Comparison of ENCODE assay signal across 35 cellular contexts in the genomic region with DNA sequence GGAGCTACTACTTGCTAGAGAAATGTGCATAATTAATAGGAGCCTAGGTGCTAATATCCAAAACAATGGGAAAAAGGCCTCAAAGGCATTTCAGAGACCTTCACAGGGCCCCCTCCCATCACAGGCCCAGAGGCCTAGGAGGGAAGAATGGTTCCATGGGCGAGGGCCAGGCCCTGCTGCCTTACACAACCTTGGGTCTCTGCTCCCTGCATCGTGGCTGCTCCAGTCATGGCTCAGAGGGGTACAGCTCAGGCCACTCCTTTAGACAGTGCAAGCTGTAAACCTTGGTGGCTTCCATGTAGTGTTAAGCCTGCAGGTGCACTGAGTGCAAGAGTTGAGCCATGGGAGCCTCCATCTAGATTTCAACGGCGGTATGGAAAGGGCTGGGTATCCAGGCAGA.
DNase-seq lines count a peak whose midpoint lies in the region; ATAC-seq and TF ChIP-seq lines count a peak whose summit lies in the region.
"Had no signal": no experiment of that assay in that cellular context is flagged by ENCODE, and none has a peak within 500 bp of the region (broad histone marks: within the 10 kb centered on the region; RNA-seq: fewer than 3 reads in every experiment).

No MANE protein-coding gene starts in this region.

- no peak overlapping the region for H2BK5ac ChIP-seq in neuronal stem cell (ENCODE audit: low read length)

- peaks cover 4% of the 10 kb centered on the region for H3K9me3 Mint-ChIP-seq in stimulated activated memory B cell treated with anti-CD40 and anti-IgM and Interleukin-4, amounts not matched to agents 10 μg/mL and 1 μg/mL and 100 μg/mL, for 72 hours
- H3K9me3 Mint-ChIP-seq in stimulated activated naive B cell treated with anti-CD40 and anti-IgM and Interleukin-4, amounts not matched to agents 10 μg/mL and 1 μg/mL and 100 μg/mL, for 72 hours, result peaks cover 6 to 7% of the 10 kb centered on the region in 2 donors

- no peaks in the 10 kb centered on the region for H3K4me1 ChIP-seq in HEK293 (ENCODE audit: control insufficient read depth, insufficient read depth, low read length)
- no peaks in the 10 kb centered on the region for H3K4me1 ChIP-seq in neuronal stem cell (ENCODE audit: control insufficient read depth in 2 of 2, insufficient read depth in 1 of 2, low read depth in 1 of 2, low read length in 2 of 2)
- H3K4me1 ChIP-seq in esophagus squamous epithelium, result no peaks in the 10 kb centered on the region
- H3K4me1 ChIP-seq: A549; BE2C; BLaER1; BLaER1 treated with 17β-estradiol and CSF1 and Interleukin-3, amounts not matched to agents 10 nM and 100 nM; Caco-2 had no signal

- no peak overlapping the region for H2BK15ac ChIP-seq in neuronal stem cell (ENCODE audit: low read length)

- CTCF ChIA-PET in HEK293 (lab: Yijun Ruan, JAX), result interaction anchor here (0.6 kb wide), 1 partner anchor 233 kb away, joined by 3 read pairs; no protein-coding TSS in a partner anchor

- H3K27ac Mint-ChIP-seq in stimulated activated memory B cell treated with anti-CD40 and anti-IgM and Interleukin-4, amounts not matched to agents 10 μg/mL and 1 μg/mL and 100 μg/mL, for 72 hours, result no peak overlapping the region
- H3K27ac Mint-ChIP-seq in stimulated activated naive B cell treated with anti-CD40 and anti-IgM and Interleukin-4, amounts not matched to agents 10 μg/mL and 1 μg/mL and 100 μg/mL, for 72 hours, result peak overlapping the region; percentile 37
- H3K27ac Mint-ChIP-seq: B cell; CD14-positive monocyte; CD4-positive, alpha-beta memory T cell; CD4-positive, alpha-beta T cell; CD4-positive, CD25-positive, alpha-beta regulatory T cell; CD8-positive, alpha-beta memory T cell; CD8-positive, alpha-beta T cell had no signal

- no peak overlapping the region for H3K4me3 ChIP-seq in HEK293 (ENCODE audit: low read depth, low read length)
- no peak overlapping the region for H3K4me3 ChIP-seq in neuronal stem cell (ENCODE audit: low read length in 2 of 2)
- H3K4me3 ChIP-seq in WERI-Rb-1 (ENCODE audit: low read depth, low read length), result no peak overlapping the region
- no peak overlapping the region for H3K4me3 ChIP-seq in esophagus squamous epithelium
- H3K4me3 ChIP-seq: A549; BLaER1; BLaER1 treated with 17β-estradiol and CSF1 and Interleukin-3, amounts not matched to agents 10 nM and 100 nM had no signal

- peaks cover 2% of the 10 kb centered on the region for H3K79me1 ChIP-seq in neuronal stem cell (ENCODE audit: low read depth, low read length)

- H3K14ac ChIP-seq in neuronal stem cell (ENCODE audit: low read length), result peak overlapping the region; percentile 27

- no peak overlapping the region for H3K23ac ChIP-seq in neuronal stem cell (ENCODE audit: low read depth, low read length, poor library complexity)

- no peak overlapping the region for H4K91ac ChIP-seq in neuronal stem cell (ENCODE audit: low read depth, low read length, poor library complexity)

- DNase-seq in neuronal stem cell (ENCODE audit: low spot score) (no peak), RKO (ENCODE audit: low spot score) (no peak), WERI-Rb-1 (no peak), esophagus squamous epithelium (lab: John Stamatoyannopoulos, UW) (no peak)
- no peak for DNase-seq in stimulated activated naive B cell treated with anti-CD40 and anti-IgM and Interleukin-4, amounts not matched to agents 10 μg/mL and 1 μg/mL and 100 μg/mL, for 72 hours
- DNase-seq: 8988T; ACHN; AML-193; BE2C; C1 segment of cervical spinal cord; Calu3; CD4-positive, alpha-beta memory T cell; CD4-positive, alpha-beta T cell; CD4-positive, CD25-positive, alpha-beta regulatory T cell; CD8-positive, alpha-beta memory T cell; CD8-positive, alpha-beta T cell; COR-L47; DMS 273 treated with DMSO at 0.1 percent for 48 hours; DMS153; DMS53; DMS79; DMS79 treated with DMSO at 0.1 percent for 48 hours; DND-41; EL had no signal

- peak; percentile 34 for ATAC-seq in stimulated activated memory B cell treated with anti-CD40 and anti-IgM and Interleukin-4, amounts not matched to agents 10 μg/mL and 1 μg/mL and 100 μg/mL, for 72 hours
- ATAC-seq in stimulated activated naive B cell treated with anti-CD40 and anti-IgM and Interleukin-4, amounts not matched to agents 10 μg/mL and 1 μg/mL and 100 μg/mL, for 72 hours (replicated peaks), result no peak
- ATAC-seq in HG03520 (IDR thresholded peaks at IDR 0.05; ENCODE audit: unreplicated experiment), result no peak
- ATAC-seq: A549; CD8-positive, alpha-beta T cell had no signal

- H3K4me2 ChIP-seq in neuronal stem cell (ENCODE audit: insufficient read depth, low read length, poor library complexity, severe bottlenecking), result no peak overlapping the region
- H3K4me2 ChIP-seq: A549; BLaER1; BLaER1 treated with 17β-estradiol and CSF1 and Interleukin-3, amounts not matched to agents 10 nM and 100 nM had no signal

- no peaks in the 10 kb centered on the region for H3K4me1 Mint-ChIP-seq in stimulated activated memory B cell treated with anti-CD40 and anti-IgM and Interleukin-4, amounts not matched to agents 10 μg/mL and 1 μg/mL and 100 μg/mL, for 72 hours
- no peaks in the 10 kb centered on the region for H3K4me1 Mint-ChIP-seq in stimulated activated naive B cell treated with anti-CD40 and anti-IgM and Interleukin-4, amounts not matched to agents 10 μg/mL and 1 μg/mL and 100 μg/mL, for 72 hours
- H3K4me1 Mint-ChIP-seq: B cell; CD14-positive monocyte; CD4-positive, alpha-beta memory T cell; CD4-positive, CD25-positive, alpha-beta regulatory T cell; CD8-positive, alpha-beta memory T cell had no signal

- intact Hi-C loops in esophagus squamous epithelium (cut with DNase I), result no loop called here

- H3K36me3 ChIP-seq in HEK293 (ENCODE audit: control insufficient read depth in 2 of 2, insufficient read depth in 1 of 2, low read length in 2 of 2) (no peaks in the 10 kb centered on the region), neuronal stem cell (replicated peaks in 1 of 2; ENCODE audit: control insufficient read depth in 2 of 2, insufficient read depth in 2 of 2, low read length in 2 of 2) (no peaks in the 10 kb centered on the region), WERI-Rb-1 (no peaks in the 10 kb centered on the region), esophagus squamous epithelium (no peaks in the 10 kb centered on the region)
- H3K36me3 ChIP-seq: BE2C; BLaER1; BLaER1 treated with 17β-estradiol and CSF1 and Interleukin-3, amounts not matched to agents 10 nM and 100 nM had no signal

- H3K27me3 ChIP-seq in neuronal stem cell (ENCODE audit: control insufficient read depth in 3 of 3, insufficient read depth in 3 of 3, low read depth in 1 of 3, low read length in 3 of 3) (no peaks in the 10 kb centered on the region), WERI-Rb-1 (ENCODE audit: insufficient read depth, low read depth, severe bottlenecking) (no peaks in the 10 kb centered on the region), esophagus squamous epithelium (no peaks in the 10 kb centered on the region)
- H3K27me3 ChIP-seq: BE2C; BLaER1; BLaER1 treated with 17β-estradiol and CSF1 and Interleukin-3, amounts not matched to agents 10 nM and 100 nM had no signal

- H2BK120ac ChIP-seq in neuronal stem cell (ENCODE audit: low read depth, low read length), result no peak overlapping the region

- no peak overlapping the region for H3K4ac ChIP-seq in neuronal stem cell (ENCODE audit: low read length)

- H3K27ac ChIP-seq in HEK293 (ENCODE audit: extremely low read depth, low read depth, low read length), result no peak overlapping the region
- H3K27ac ChIP-seq in neuronal stem cell (replicated peaks; ENCODE audit: low read length), result no peak overlapping the region
- no peak overlapping the region for H3K27ac ChIP-seq in WERI-Rb-1
- no peak overlapping the region for H3K27ac ChIP-seq in esophagus squamous epithelium
- H3K27ac ChIP-seq: 22Rv1; A549; BLaER1; BLaER1 treated with 17β-estradiol and CSF1 and Interleukin-3, amounts not matched to agents 10 nM and 100 nM; C4-2B had no signal

- H3K9me3 ChIP-seq in HEK293 (ENCODE audit: control insufficient read depth, insufficient read depth, low read depth, low read length) (no peaks in the 10 kb centered on the region), neuronal stem cell (replicated peaks in 1 of 2; ENCODE audit: control insufficient read depth in 2 of 2, insufficient read depth in 1 of 2, low read depth in 1 of 2, low read length in 2 of 2) (peaks cover 6 to 13% of the 10 kb centered on the region in 2 donors), WERI-Rb-1 (ENCODE audit: severe bottlenecking) (no peaks in the 10 kb centered on the region), esophagus squamous epithelium (peaks cover 0 to 8% (median 0%) of the 10 kb centered on the region in 3 donors)
- H3K9me3 ChIP-seq: BE2C had no signal

- no peak overlapping the region for H4K8ac ChIP-seq in neuronal stem cell (ENCODE audit: low read depth, low read length)

- H2AK5ac ChIP-seq in neuronal stem cell (ENCODE audit: low read depth, low read length), result no peak overlapping the region

- no peak overlapping the region for H2BK12ac ChIP-seq in neuronal stem cell (ENCODE audit: low read length)

- no peaks in the 10 kb centered on the region for H3K27me3 Mint-ChIP-seq in stimulated activated memory B cell treated with anti-CD40 and anti-IgM and Interleukin-4, amounts not matched to agents 10 μg/mL and 1 μg/mL and 100 μg/mL, for 72 hours
- no peaks in the 10 kb centered on the region for H3K27me3 Mint-ChIP-seq in stimulated activated naive B cell treated with anti-CD40 and anti-IgM and Interleukin-4, amounts not matched to agents 10 μg/mL and 1 μg/mL and 100 μg/mL, for 72 hours
- H3K27me3 Mint-ChIP-seq: B cell; CD4-positive, alpha-beta memory T cell; CD4-positive, alpha-beta T cell; CD4-positive, CD25-positive, alpha-beta regulatory T cell; CD8-positive, alpha-beta memory T cell had no signal

- no peaks in the 10 kb centered on the region for H3K36me3 Mint-ChIP-seq in stimulated activated memory B cell treated with anti-CD40 and anti-IgM and Interleukin-4, amounts not matched to agents 10 μg/mL and 1 μg/mL and 100 μg/mL, for 72 hours
- no peaks in the 10 kb centered on the region for H3K36me3 Mint-ChIP-seq in stimulated activated naive B cell treated with anti-CD40 and anti-IgM and Interleukin-4, amounts not matched to agents 10 μg/mL and 1 μg/mL and 100 μg/mL, for 72 hours
- H3K36me3 Mint-ChIP-seq: CD14-positive monocyte; CD4-positive, alpha-beta memory T cell; CD4-positive, CD25-positive, alpha-beta regulatory T cell; CD8-positive, alpha-beta memory T cell; CD8-positive, alpha-beta T cell had no signal

- TF ChIP-seq POLR2A in esophagus squamous epithelium (IDR thresholded peaks at IDR 0.05), result no peak

- no peak overlapping the region for H3K4me3 Mint-ChIP-seq in stimulated activated memory B cell treated with anti-CD40 and anti-IgM and Interleukin-4, amounts not matched to agents 10 μg/mL and 1 μg/mL and 100 μg/mL, for 72 hours
- H3K4me3 Mint-ChIP-seq in stimulated activated naive B cell treated with anti-CD40 and anti-IgM and Interleukin-4, amounts not matched to agents 10 μg/mL and 1 μg/mL and 100 μg/mL, for 72 hours, result no peak overlapping the region
- H3K4me3 Mint-ChIP-seq: B cell; CD14-positive monocyte; CD4-positive, alpha-beta memory T cell; CD4-positive, alpha-beta T cell; CD4-positive, CD25-positive, alpha-beta regulatory T cell; CD8-positive, alpha-beta memory T cell; CD8-positive, alpha-beta T cell had no signal

- POLR2A ChIA-PET in HEK293 (lab: Yijun Ruan, JAX), result no interaction called here

- TF ChIP-seq CTCF in HEK293 (tag by site-specific recombination; IDR thresholded peaks at IDR 0.05) (no peak), WERI-Rb-1 (IDR thresholded peaks at IDR 0.05; ENCODE audit: low read depth, low read length) (no peak), esophagus squamous epithelium (IDR thresholded peaks at IDR 0.05) (no peak)

- H2AFZ ChIP-seq in neuronal stem cell (ENCODE audit: low read length), result no peak overlapping the region

- no peak overlapping the region for H3K18ac ChIP-seq in neuronal stem cell (ENCODE audit: low read length)

- H3K9ac ChIP-seq in neuronal stem cell (ENCODE audit: low read depth, low read length, poor library complexity), result no peak overlapping the region
- H3K9ac ChIP-seq: BLaER1; BLaER1 treated with 17β-estradiol and CSF1 and Interleukin-3, amounts not matched to agents 10 nM and 100 nM had no signal

- no CpG with 5 or more reads among the region's 4 CpGs for WGBS in neuronal stem cell (ENCODE audit: extremely low coverage in 2 of 2, insufficient read length in 2 of 2, insufficient replicate concordance in 1 of 2), 2 donors
- WGBS in esophagus squamous epithelium, 2 donors, result 60 to 80% methylated on average over 2 of the region's 4 CpGs
